ENCODE assay signal across 19 cellular contexts in the genomic region with DNA sequence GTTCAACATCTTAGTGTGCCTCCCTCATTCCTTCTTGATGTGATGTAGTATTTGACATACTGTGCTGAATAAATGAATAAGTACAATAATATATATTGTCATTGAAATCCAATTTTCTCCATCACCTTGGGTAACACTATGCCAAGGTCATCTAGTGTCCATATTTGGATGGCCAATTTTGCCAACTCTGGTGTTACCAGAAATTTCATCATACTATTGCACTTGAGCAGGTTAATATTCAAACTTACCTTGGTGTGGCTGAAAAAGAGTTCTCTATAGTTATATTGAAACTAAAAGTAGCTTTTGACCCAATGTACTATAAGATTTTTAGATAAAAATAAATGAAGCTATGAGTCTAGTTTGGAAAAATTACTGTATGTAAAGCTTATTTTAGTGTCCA.
DNase-seq lines count a peak whose midpoint lies in the region; ATAC-seq and TF ChIP-seq lines count a peak whose summit lies in the region.
"Had no signal": no experiment of that assay in that cellular context is flagged by ENCODE, and none has a peak within 500 bp of the region (broad histone marks: within the 10 kb centered on the region; RNA-seq: fewer than 3 reads in every experiment).

No MANE protein-coding gene starts in this region.

- intact Hi-C loops in left lung (cut with DNase I), result no loop called here
- intact Hi-C loops in A673 (cut with micrococcal nuclease; ENCODE audit: unreplicated experiment), result no loop called here
- intact Hi-C loops in activated T-helper 2 cell treated with anti-CD3 and anti-CD28 coated beads, Interferon-gamma antibody, Interleukin-2, Interleukin-4, amounts not matched to agents 10 μg/mL and 5 μg/mL and 100 μg/mL, durations not matched to agents 14 hours and 24 hours and 36 hours (cut with micrococcal nuclease), result no loop called here
- intact Hi-C loops in thyroid gland (cut with DNase I), result no loop called here

- no peaks in the 10 kb centered on the region for H3K27me3 ChIP-seq in left lung
- H3K27me3 ChIP-seq in A673 (replicated peaks; ENCODE audit: insufficient read depth, low read depth, low read length, poor library complexity), result no peaks in the 10 kb centered on the region
- H3K27me3 ChIP-seq in thyroid gland, result no peaks in the 10 kb centered on the region
- H3K27me3 ChIP-seq: body of pancreas, dorsolateral prefrontal cortex had no signal

- CTCF ChIA-PET in A673 (lab: Charles Lee), result no interaction called here

- H3K4me1 ChIP-seq in left lung (no peaks in the 10 kb centered on the region), A673 (ENCODE audit: insufficient read depth, low read length, poor library complexity, severe bottlenecking) (no peaks in the 10 kb centered on the region), thyroid gland (no peaks in the 10 kb centered on the region)
- H3K4me1 ChIP-seq: body of pancreas had no signal

- H3K27ac ChIP-seq in left lung, result no peak overlapping the region
- no peak overlapping the region for H3K27ac ChIP-seq in A673 (ENCODE audit: low read depth, low read length, poor library complexity, severe bottlenecking)
- H3K27ac ChIP-seq in thyroid gland, result no peak overlapping the region
- H3K27ac ChIP-seq: body of pancreas, dorsolateral prefrontal cortex, HL-60 had no signal

- ATAC-seq in GM18870 (IDR thresholded peaks at IDR 0.05; ENCODE audit: unreplicated experiment) (peak; percentile 89), GM21515 (IDR thresholded peaks at IDR 0.05; ENCODE audit: unreplicated experiment) (peak; percentile 64), HG03159 (IDR thresholded peaks at IDR 0.05; ENCODE audit: unreplicated experiment) (peak; percentile 68), left lung (peak; percentile 23)
- ATAC-seq: body of pancreas, right cardiac atrium had no signal

- DNase-seq in left lung, result no peak
- no peak for DNase-seq in A673 (ENCODE audit: low spot score)
- no peak for DNase-seq in activated T-helper 2 cell treated with anti-CD3 and anti-CD28 coated beads, Interferon-gamma antibody, Interleukin-2, Interleukin-4, amounts not matched to agents 10 μg/mL and 5 μg/mL and 100 μg/mL, durations not matched to agents 14 hours and 24 hours and 36 hours (ENCODE audit: low spot score)
- DNase-seq in thyroid gland, result no peak
- DNase-seq: activated CD4-positive, alpha-beta memory T cell treated with anti-CD3 and anti-CD28 coated beads, Interleukin-2, amount 10 ng/mL, durations not matched to agents 7 days and 5 days; body of pancreas; CD4-positive, alpha-beta T cell; dorsolateral prefrontal cortex; H9; nephron progenitor cell; NK-92 treated with Interleukin-12 subunit alpha and Interleukin-12 subunit beta, amount 100 ng/mL, for 24 hours; right cardiac atrium; SIG-M5; stimulated activated CD4-positive, alpha-beta T cell treated with anti-CD3 and anti-CD28 coated beads, Interleukin-4, amount 100 ng/mL, for 24 hours had no signal

- TF ChIP-seq CTCF in left lung (IDR thresholded peaks at IDR 0.05) (no peak), A673 (conservative IDR thresholded peaks at IDR 0.05; ENCODE audit: low read depth, low read length) (no peak), thyroid gland (IDR thresholded peaks at IDR 0.05) (no peak)

- H3K27me3 Mint-ChIP-seq in activated T-helper 2 cell treated with anti-CD3 and anti-CD28 coated beads, Interferon-gamma antibody, Interleukin-2, Interleukin-4, amounts not matched to agents 10 μg/mL and 5 μg/mL and 100 μg/mL, durations not matched to agents 14 hours and 24 hours and 36 hours (ENCODE audit: low read depth), result no peaks in the 10 kb centered on the region
- H3K27me3 Mint-ChIP-seq: activated CD4-positive, alpha-beta memory T cell treated with anti-CD3 and anti-CD28 coated beads, Interleukin-2, amount 10 ng/mL, durations not matched to agents 7 days and 5 days; CD4-positive, alpha-beta T cell; stimulated activated naive CD8-positive, alpha-beta T cell treated with anti-CD3 and anti-CD28 coated beads, Interleukin-15, Interleukin-2, amounts not matched to agents 100 ng/mL and 50 ng/mL, for 24 hours had no signal

- peaks cover 6% of the 10 kb centered on the region for H3K4me1 Mint-ChIP-seq in activated T-helper 2 cell treated with anti-CD3 and anti-CD28 coated beads, Interferon-gamma antibody, Interleukin-2, Interleukin-4, amounts not matched to agents 10 μg/mL and 5 μg/mL and 100 μg/mL, durations not matched to agents 14 hours and 24 hours and 36 hours (ENCODE audit: low read depth)
- H3K4me1 Mint-ChIP-seq: nephron progenitor cell had no signal

- TF ChIP-seq POLR2A in thyroid gland (IDR thresholded peaks at IDR 0.05), result no peak

- BruUV-seq in A673 (replicated peaks; lab: Mats Ljungman, UMichigan), result no TSS peak

- H3K9me3 ChIP-seq in left lung (no peaks in the 10 kb centered on the region), A673 (ENCODE audit: low read depth, low read length, poor library complexity, severe bottlenecking) (no peaks in the 10 kb centered on the region), thyroid gland (no peaks in the 10 kb centered on the region)
- H3K9me3 ChIP-seq: body of pancreas had no signal

- H3K4me3 Mint-ChIP-seq in activated T-helper 2 cell treated with anti-CD3 and anti-CD28 coated beads, Interferon-gamma antibody, Interleukin-2, Interleukin-4, amounts not matched to agents 10 μg/mL and 5 μg/mL and 100 μg/mL, durations not matched to agents 14 hours and 24 hours and 36 hours (ENCODE audit: low read depth), result no peak overlapping the region
- H3K4me3 Mint-ChIP-seq: activated CD4-positive, alpha-beta memory T cell treated with anti-CD3 and anti-CD28 coated beads, Interleukin-2, amount 10 ng/mL, durations not matched to agents 7 days and 5 days; CD4-positive, alpha-beta T cell; H9; nephron progenitor cell; stimulated activated naive CD8-positive, alpha-beta T cell treated with anti-CD3 and anti-CD28 coated beads, Interleukin-15, Interleukin-2, amounts not matched to agents 100 ng/mL and 50 ng/mL, for 24 hours had no signal

- peaks cover 41% of the 10 kb centered on the region for H3K36me3 Mint-ChIP-seq in activated T-helper 2 cell treated with anti-CD3 and anti-CD28 coated beads, Interferon-gamma antibody, Interleukin-2, Interleukin-4, amounts not matched to agents 10 μg/mL and 5 μg/mL and 100 μg/mL, durations not matched to agents 14 hours and 24 hours and 36 hours (ENCODE audit: low read depth)

- H3K36me3 ChIP-seq in left lung, result peaks cover 0 to 8% of the 10 kb centered on the region in 2 donors
- H3K36me3 ChIP-seq in A673 (ENCODE audit: insufficient read depth, low read length, poor library complexity, severe bottlenecking), result no peaks in the 10 kb centered on the region
- peaks cover 0 to 3% of the 10 kb centered on the region in 2 donors for H3K36me3 ChIP-seq in thyroid gland

- POLR2A ChIA-PET in A673 (lab: Charles Lee; ENCODE audit: low non-redundant PET), result no interaction called here

- no peak overlapping the region for H3K4me3 ChIP-seq in left lung
- H3K4me3 ChIP-seq in A673 (ENCODE audit: low read depth, low read length, poor library complexity, severe bottlenecking), result no peak overlapping the region
- H3K4me3 ChIP-seq in thyroid gland (replicated peaks in 1 of 3), result no peak overlapping the region
- H3K4me3 ChIP-seq: body of pancreas, dorsolateral prefrontal cortex had no signal

- no peaks in the 10 kb centered on the region for H3K9me3 Mint-ChIP-seq in activated T-helper 2 cell treated with anti-CD3 and anti-CD28 coated beads, Interferon-gamma antibody, Interleukin-2, Interleukin-4, amounts not matched to agents 10 μg/mL and 5 μg/mL and 100 μg/mL, durations not matched to agents 14 hours and 24 hours and 36 hours
- H3K9me3 Mint-ChIP-seq: activated CD4-positive, alpha-beta memory T cell treated with anti-CD3 and anti-CD28 coated beads, Interleukin-2, amount 10 ng/mL, durations not matched to agents 7 days and 5 days; CD4-positive, alpha-beta T cell; H9; nephron progenitor cell; stimulated activated naive CD8-positive, alpha-beta T cell treated with anti-CD3 and anti-CD28 coated beads, Interleukin-15, Interleukin-2, amounts not matched to agents 100 ng/mL and 50 ng/mL, for 24 hours had no signal

- no peak overlapping the region for H3K27ac Mint-ChIP-seq in activated T-helper 2 cell treated with anti-CD3 and anti-CD28 coated beads, Interferon-gamma antibody, Interleukin-2, Interleukin-4, amounts not matched to agents 10 μg/mL and 5 μg/mL and 100 μg/mL, durations not matched to agents 14 hours and 24 hours and 36 hours
- H3K27ac Mint-ChIP-seq: activated CD4-positive, alpha-beta memory T cell treated with anti-CD3 and anti-CD28 coated beads, Interleukin-2, amount 10 ng/mL, durations not matched to agents 7 days and 5 days; CD4-positive, alpha-beta T cell; nephron progenitor cell; stimulated activated naive CD8-positive, alpha-beta T cell treated with anti-CD3 and anti-CD28 coated beads, Interleukin-15, Interleukin-2, amounts not matched to agents 100 ng/mL and 50 ng/mL, for 24 hours had no signal

Comparison
In these comparisons a context has a peak if more than half of its experiments do, and no peak if none do; other contexts are left out.
1. ATAC-seq: peak in every context shown above with its lines; median percentile 89 in GM18870; 68 in HG03159; 64 in GM21515; 23 in left lung.